20 cellular contexts compared by ENCODE assay signal in the genomic region with DNA sequence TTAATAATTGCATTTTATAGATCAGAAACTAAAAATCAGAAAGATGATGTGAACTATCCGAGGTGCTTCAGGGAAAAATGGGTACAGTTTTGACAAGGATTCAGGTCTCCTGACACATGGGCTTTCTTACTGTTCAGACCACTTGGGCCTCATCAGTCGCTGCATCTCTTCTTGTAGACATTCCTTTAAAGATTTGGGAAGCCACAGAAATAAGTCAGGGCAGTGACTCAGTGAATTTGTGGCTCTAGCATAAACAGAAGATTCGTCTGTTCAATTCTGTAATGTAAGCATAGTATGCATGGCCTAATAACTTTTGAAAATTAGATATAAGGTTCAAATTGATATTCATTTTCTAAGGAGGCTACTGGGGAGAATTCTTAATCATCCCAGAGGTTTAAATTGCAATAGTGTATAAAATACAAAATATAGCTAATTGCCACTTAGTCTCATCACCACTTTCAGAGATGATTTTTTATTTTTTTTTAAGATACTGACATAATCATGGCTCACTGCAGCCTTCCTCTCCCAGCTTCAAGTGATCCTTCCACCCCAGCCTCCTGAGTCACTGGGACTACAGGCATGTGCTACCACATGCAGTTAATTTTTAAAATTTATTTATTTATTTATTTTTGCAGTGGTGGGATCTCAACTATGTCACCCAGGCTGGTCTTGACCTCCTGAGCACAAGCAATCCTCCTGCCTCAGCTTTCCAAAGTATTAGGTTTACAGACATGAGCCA. TPM values are rescaled to one million over a fixed set of nuclear protein-coding genes. Genes with fewer than 3 reads are reported as not detected.
DNase-seq lines count a peak whose midpoint lies in the region; ATAC-seq and TF ChIP-seq lines count a peak whose summit lies in the region.
"Had no signal": no experiment of that assay in that cellular context is flagged by ENCODE, and none has a peak within 500 bp of the region (broad histone marks: within the 10 kb centered on the region; RNA-seq: fewer than 3 reads in every experiment).

No MANE protein-coding gene starts in this region.

- H3K27ac ChIP-seq in mesodermal cell (ENCODE audit: low read depth, low read length, severe bottlenecking) (peak overlapping the region; percentile 62), testis (no peak overlapping the region)
- no peak overlapping the region for H3K27ac ChIP-seq in effector memory CD4-positive, alpha-beta T cell (ENCODE audit: insufficient read depth, low read length, poor library complexity, severe bottlenecking)
- H3K27ac ChIP-seq: C4-2B, left lung, sigmoid colon, thoracic aorta had no signal

- no peaks in the 10 kb centered on the region for H3K36me3 ChIP-seq in mesodermal cell (ENCODE audit: control insufficient read depth, insufficient read depth, low read length)
- no peaks in the 10 kb centered on the region for H3K36me3 ChIP-seq in testis (ENCODE audit: low read depth, missing control alignments)
- no peaks in the 10 kb centered on the region for H3K36me3 ChIP-seq in effector memory CD4-positive, alpha-beta T cell (ENCODE audit: control insufficient read depth, insufficient read depth, low read length)
- H3K36me3 ChIP-seq: left lung, sigmoid colon, thoracic aorta had no signal

- no peak overlapping the region for H3K4me3 ChIP-seq in choroid plexus epithelial cell (ENCODE audit: low read depth, low read length)
- H3K4me3 ChIP-seq in mesodermal cell (ENCODE audit: extremely low read depth, insufficient read depth, low read length, poor library complexity, severe bottlenecking), result no peak overlapping the region
- H3K4me3 ChIP-seq in testis, result no peak overlapping the region
- no peak overlapping the region for H3K4me3 ChIP-seq in effector memory CD4-positive, alpha-beta T cell (ENCODE audit: insufficient read depth, low read depth, low read length, poor library complexity, severe bottlenecking)
- H3K4me3 ChIP-seq: left lung, sigmoid colon, thoracic aorta had no signal

- H3K27me3 ChIP-seq in testis, result no peaks in the 10 kb centered on the region
- no peaks in the 10 kb centered on the region for H3K27me3 ChIP-seq in effector memory CD4-positive, alpha-beta T cell (replicated peaks; ENCODE audit: control insufficient read depth, insufficient read depth, low read length, poor library complexity, severe bottlenecking)
- H3K27me3 ChIP-seq: left lung, sigmoid colon had no signal

- no peak for ATAC-seq in GM18498 (IDR thresholded peaks at IDR 0.05; ENCODE audit: unreplicated experiment)
- ATAC-seq: esophagus mucosa, T-helper 17 cell had no signal

- intact Hi-C loops in testis (cut with DNase I; ENCODE audit: low total_unique reads), result no loop called here

- WGBS in mesodermal cell (ENCODE audit: insufficient coverage in 2 of 2), 2 experiments, result 50 to 79% methylated on average over 1 to 3 of the region's 3 CpGs
- WGBS in testis, 2 donors, result 86 to 92% methylated on average over 3 of the region's 3 CpGs

- TF ChIP-seq CTCF in choroid plexus epithelial cell (conservative IDR thresholded peaks at IDR 0.05; ENCODE audit: low read depth, low read length) (no peak), testis (IDR thresholded peaks at IDR 0.05) (no peak)

- H3K4me1 ChIP-seq in mesodermal cell (ENCODE audit: control insufficient read depth, insufficient read depth, low read length, poor library complexity, severe bottlenecking) (peaks cover 9% of the 10 kb centered on the region), testis (no peaks in the 10 kb centered on the region)
- H3K4me1 ChIP-seq in effector memory CD4-positive, alpha-beta T cell (ENCODE audit: control insufficient read depth, insufficient read depth, low read length, poor library complexity, severe bottlenecking), result no peaks in the 10 kb centered on the region

- H3K9me3 ChIP-seq in mesodermal cell (ENCODE audit: control insufficient read depth, low read length) (no peaks in the 10 kb centered on the region), testis (no peaks in the 10 kb centered on the region)
- H3K9me3 ChIP-seq in effector memory CD4-positive, alpha-beta T cell (ENCODE audit: control insufficient read depth, low read length), result no peaks in the 10 kb centered on the region
- H3K9me3 ChIP-seq: thoracic aorta had no signal

- TF ChIP-seq POLR2A in testis (IDR thresholded peaks at IDR 0.05), result no peak

- peak; percentile 74 for DNase-seq in Daoy (ENCODE audit: low read depth)
- DNase-seq in LHCN-M2 (ENCODE audit: low read depth), result peak; percentile 13
- peak; percentile 72 for DNase-seq in choroid plexus epithelial cell (ENCODE audit: low read depth)
- DNase-seq in NCI-H1417 (lab: John Stamatoyannopoulos, UW), result no peak
- DNase-seq in testis, result no peak
- no peak for DNase-seq in effector memory CD4-positive, alpha-beta T cell
- DNase-seq: activated CD4-positive, CD25-positive, alpha-beta regulatory T cell; activated effector memory CD4-positive, alpha-beta T cell treated with anti-CD3 and anti-CD28 coated beads, Interleukin-2, amount 50 U/mL, for 16 hours; anterior cingulate cortex; left lung; NCI-H187; occipital lobe; sigmoid colon; stimulated activated CD4-positive, alpha-beta T cell treated with anti-CD3 and anti-CD28 coated beads, Interleukin-2, amount 100 ng/mL, for 48 hours; T-helper 17 cell had no signal

RNA-seq across cellular contexts. Expression of gene RASEF, which starts 48.9 kb away (rescaled TPM):
- 7.4 and 9.2 TPM in 2 replicates for total RNA-seq in Daoy (2014; rRNA removed; shearing (Covaris generic))
- total RNA-seq in LHCN-M2 (2014; rRNA removed) (not detected in 2 replicates), testis (10 to 100 TPM in 1 of 2 donors, 1 to 10 TPM in 1; 9.1 to 10.8 TPM)
- polyA plus RNA-seq in LHCN-M2 (2012), result not detected
- not detected for polyA plus RNA-seq in mesodermal cell (2013, experiment 1 of 2)
- 0.15 TPM for polyA plus RNA-seq in mesodermal cell (2013, experiment 2 of 2)
- polyA plus RNA-seq in testis (ENCODE audit: insufficient read depth, low read depth, low replicate concordance), result 2.7 TPM
- total RNA-seq: T-helper 17 cell had no signal

Comparison
In these comparisons a context has a peak if more than half of its experiments do, and no peak if none do; other contexts are left out.
1. DNase-seq: peak in Daoy (single experiment), LHCN-M2 (single experiment) and choroid plexus epithelial cell (single experiment); none in NCI-H1417 (0 of 3), testis (single experiment) and effector memory CD4-positive, alpha-beta T cell (0 of 3).